22 cellular contexts compared by ENCODE assay signal in genomic region chr4:55540271-55540670, GRCh38. TPM values are rescaled to one million over a fixed set of nuclear protein-coding genes. Genes with fewer than 3 reads are reported as not detected.
A peak's percentile ranks its signal among the peaks of the same experiment; 100 is the strongest.
DNase-seq lines count a peak whose midpoint lies in the region; ATAC-seq, FAIRE-seq and TF ChIP-seq lines count a peak whose summit lies in the region.
"Had no signal": no experiment of that assay in that cellular context is flagged by ENCODE, and none has a peak within 500 bp of the region (broad histone marks: within the 10 kb centered on the region; RNA-seq: fewer than 3 reads in every experiment).

No MANE protein-coding gene starts in this region.

- no TSS peak for BruUV-seq in HepG2 (replicated peaks; lab: Mats Ljungman, UMichigan)
- no TSS peak for BruUV-seq in K562 (replicated peaks; lab: Mats Ljungman, UMichigan)

- 100% methylated on average over 3 of the region's 3 CpGs for WGBS in HepG2 (ENCODE audit: low lambda C conversion rate)
- WGBS in right lobe of liver (ENCODE audit: insufficient coverage, low coverage, low lambda C conversion rate, missing lambda C conversion rate): 95% methylated on average over 3 of the region's 3 CpGs
- 94% methylated on average over 3 of the region's 3 CpGs for WGBS in K562 (ENCODE audit: insufficient coverage, low coverage, missing lambda C conversion rate)

- H3F3A ChIP-seq in GM23338 (replicated peaks; ENCODE audit: low read depth): peaks cover 2% of the 10 kb centered on the region; the same call in 1 of the 2 replicates

- H3K4me1 Mint-ChIP-seq in GM23338: peaks cover 40% of the 10 kb centered on the region

- no peak overlapping the region for H3K27ac Mint-ChIP-seq in GM23338
- H3K27ac Mint-ChIP-seq: CD14-positive monocyte had no signal

- H3K9ac ChIP-seq in HepG2 (ENCODE audit: insufficient read depth, low read depth, low read length) (no peak overlapping the region), K562 (ENCODE audit: insufficient read depth in 1 of 2, low read depth in 2 of 2, low read length in 2 of 2) (0 out of 4 replicates have a peak overlapping the region, but pooled peaks have one; percentile 21 to 38)
- H3K9ac ChIP-seq: BLaER1 had no signal

- H3K79me2 ChIP-seq in HepG2 (ENCODE audit: insufficient read depth, low read length) (peaks cover 52% of the 10 kb centered on the region), GM23338 (replicated peaks; ENCODE audit: insufficient read depth) (peaks cover 99% of the 10 kb centered on the region), K562 (ENCODE audit: control insufficient read depth, insufficient read depth, low read length) (peaks cover 92% of the 10 kb centered on the region)

- H3K4me1 ChIP-seq in HepG2 (ENCODE audit: insufficient read depth, low read length): peaks cover 23% of the 10 kb centered on the region
- peaks cover 0 to 9% (median 0%) of the 10 kb centered on the region in 4 donors for H3K4me1 ChIP-seq in right lobe of liver
- H3K4me1 ChIP-seq in GM23338 (ENCODE audit: insufficient read depth): peaks cover 33% of the 10 kb centered on the region
- peaks cover 0 to 20% of the 10 kb centered on the region in 2 experiments; a peak in 3 of 5 replicates for H3K4me1 ChIP-seq in K562 (replicated peaks in 1 of 2; ENCODE audit: control insufficient read depth in 2 of 2, insufficient read depth in 2 of 2, low read length in 2 of 2)

- no peak for TF ChIP-seq CTCF in HepG2 (CRISPR knock-in tag; IDR thresholded peaks at IDR 0.05)
- no peak for TF ChIP-seq CTCF in right lobe of liver (IDR thresholded peaks at IDR 0.05)
- no peak for TF ChIP-seq CTCF in GM23338 (conservative IDR thresholded peaks at IDR 0.05; ENCODE audit: low read depth in 2 of 2)
- no peak for TF ChIP-seq CTCF in K562 (IDR thresholded peaks at IDR 0.05 in 2 of 3, conservative IDR thresholded peaks at IDR 0.05 in 1 of 3; ENCODE audit: insufficient read depth in 2 of 3, low read depth in 1 of 3, low read length in 3 of 3)

- DNase-seq in HepG2 (ENCODE audit: low spot score): no peak
- DNase-seq in right lobe of liver: no peak
- no peak for DNase-seq in GM23338 (ENCODE audit: low spot score)
- DNase-seq in K562 (ENCODE audit: extremely low read depth in 1 of 4, low spot score in 3 of 4): no peak
- DNase-seq in KG1 (lab: John Stamatoyannopoulos, UW): no peak
- no peak for DNase-seq in DMS 273 (lab: John Stamatoyannopoulos, UW; ENCODE audit: unreplicated experiment)
- DNase-seq: 8988T, Caco-2, DMS153, DMS79, GDM1, GOT3, H7, KBM-7 had no signal

- H3K4me2 ChIP-seq in HepG2 (ENCODE audit: low read depth, low read length) (no peak overlapping the region), GM23338 (no peak overlapping the region), K562 (ENCODE audit: insufficient read depth, low read length) (no peak overlapping the region)
- H3K4me2 ChIP-seq: BLaER1 had no signal

- no peak for FAIRE-seq in HepG2 (lab: Jason Lieb, UNC)
- FAIRE-seq in K562 (lab: Jason Lieb, UNC): no peak
- FAIRE-seq: D721Med had no signal

- peaks cover 2% of the 10 kb centered on the region for H3K27me3 Mint-ChIP-seq in GM23338 (ENCODE audit: insufficient read depth, low read depth, poor library complexity)

- H3K9me3 ChIP-seq in HepG2 (ENCODE audit: low read length): no peaks in the 10 kb centered on the region
- no peaks in the 10 kb centered on the region for H3K9me3 ChIP-seq in right lobe of liver
- 0 out of 2 replicates have a peak, but pooled peaks cover 2% of the 10 kb centered on the region for H3K9me3 ChIP-seq in K562 (replicated peaks; ENCODE audit: control insufficient read depth, insufficient read depth, low read depth, low read length)
- H3K9me3 ChIP-seq: Caco-2 had no signal

- no peak for TF ChIP-seq POLR2A in HepG2 (IDR thresholded peaks at IDR 0.05; ENCODE audit: insufficient read depth in 1 of 2, low read depth in 2 of 2, low read length in 2 of 2)
- TF ChIP-seq POLR2A in right lobe of liver (IDR thresholded peaks at IDR 0.05): no peak
- no peak for TF ChIP-seq POLR2A in K562 (conservative IDR thresholded peaks at IDR 0.05)

- CTCF ChIA-PET in HepG2 (lab: Yijun Ruan, JAX; ENCODE audit: low intra/inter-chr PET ratio, low total read pairs): no interaction called here
- CTCF ChIA-PET in K562 (lab: Yijun Ruan, JAX; ENCODE audit: low intra/inter-chr PET ratio): no interaction called here

- intact Hi-C loops in HepG2 (cut with micrococcal nuclease; ENCODE audit: unreplicated experiment) (no loop called here), right lobe of liver (cut with DNase I) (no loop called here), K562 (cut with micrococcal nuclease) (loop anchor here (10.0 kb wide), 1 partner anchor 355 kb away; no protein-coding TSS in a partner anchor)

- H3K9me3 Mint-ChIP-seq in GM23338: peaks cover 7% of the 10 kb centered on the region; the same call in 2 of the 3 replicates

- no peak for TF ChIP-seq RAD21 in HepG2 (CRISPR knock-in tag; IDR thresholded peaks at IDR 0.05)
- TF ChIP-seq RAD21 in K562 (CRISPR knock-in tag; conservative IDR thresholded peaks at IDR 0.05 in 1 of 2, IDR thresholded peaks at IDR 0.05 in 1 of 2): no peak

- H2AFZ ChIP-seq in HepG2 (ENCODE audit: low read length) (no peak overlapping the region), GM23338 (no peak overlapping the region), K562 (ENCODE audit: low read depth, low read length) (no peak overlapping the region)

- ATAC-seq in HepG2: no peak
- no peak for ATAC-seq in right lobe of liver
- ATAC-seq in GM23338: no peak
- no peak for ATAC-seq in K562
- no peak for ATAC-seq in HG02759 (IDR thresholded peaks at IDR 0.05; ENCODE audit: unreplicated experiment)

- no peak overlapping the region for H3K27ac ChIP-seq in HepG2 (ENCODE audit: extremely low read length, insufficient read depth, low read length)
- H3K27ac ChIP-seq in right lobe of liver: no peak overlapping the region
- peak overlapping the region; percentile 36; the same call in 1 of the 2 replicates for H3K27ac ChIP-seq in GM23338 (ENCODE audit: low read depth)
- H3K27ac ChIP-seq in K562 (ENCODE audit: extremely low read depth, low read depth, low read length): peak overlapping the region; percentile 33; the same call in 1 of the 3 replicates
- H3K27ac ChIP-seq: BLaER1 had no signal

- TF ChIP-seq EP300 in HepG2 (IDR thresholded peaks at IDR 0.05; ENCODE audit: low read depth in 2 of 2, low read length in 2 of 2): no peak
- TF ChIP-seq EP300 in HepG2 (CRISPR knock-in tag; IDR thresholded peaks at IDR 0.05; ENCODE audit: borderline replicate concordance): no peak
- no peak for TF ChIP-seq EP300 in K562 (IDR thresholded peaks at IDR 0.05; ENCODE audit: low read length)

- H3K36me3 Mint-ChIP-seq in GM23338 (ENCODE audit: low read depth): peaks cover 30% of the 10 kb centered on the region

- H4K20me1 ChIP-seq in HepG2 (ENCODE audit: insufficient read depth, low read length): no peaks in the 10 kb centered on the region; the same call in 1 of the 2 replicates
- peaks cover 12% of the 10 kb centered on the region for H4K20me1 ChIP-seq in GM23338 (replicated peaks; ENCODE audit: insufficient read depth)
- H4K20me1 ChIP-seq in K562 (replicated peaks; ENCODE audit: control insufficient read depth, insufficient read depth, low read length): no peaks in the 10 kb centered on the region

- POLR2A ChIA-PET in HepG2 (lab: Yijun Ruan, JAX): no interaction called here
- POLR2A ChIA-PET in K562 (lab: Yijun Ruan, JAX): interaction anchor here (1.3 kb wide), 1 partner anchor 8 kb away, joined by 4 read pairs; no protein-coding TSS in a partner anchor

- no peaks in the 10 kb centered on the region for H3K9me2 ChIP-seq in GM23338 (ENCODE audit: insufficient read depth)

- no peaks in the 10 kb centered on the region for H3K9me1 ChIP-seq in K562 (ENCODE audit: control insufficient read depth, insufficient read depth, low read length)

- in situ Hi-C loops in HepG2 (cut with HindIII; ENCODE audit: extremely low pct_ligation_motif_present, low pct_unique_long_range_greater_than_20kb): no loop called here
- in situ Hi-C loops in K562 (cut with MboI): loop anchor here (10.0 kb wide), 1 partner anchor 195 kb away; the partner anchor contains the start of gene SRD5A3

- 0 out of 5 replicates have a peak, but pooled peaks cover 0 to 4% of the 10 kb centered on the region in 2 experiments for H3K36me3 ChIP-seq in HepG2 (replicated peaks in 1 of 2; ENCODE audit: control insufficient read depth in 1 of 2, insufficient read depth in 2 of 2, low read length in 2 of 2)
- no peaks in the 10 kb centered on the region for H3K36me3 ChIP-seq in right lobe of liver
- H3K36me3 ChIP-seq in GM23338 (ENCODE audit: insufficient read depth): no peaks in the 10 kb centered on the region
- peaks cover 5% of the 10 kb centered on the region; the same call in 1 of the 3 replicates for H3K36me3 ChIP-seq in K562 (ENCODE audit: control insufficient read depth, insufficient read depth, low read length)

- H3K4me3 Mint-ChIP-seq in GM23338: no peak overlapping the region
- H3K4me3 Mint-ChIP-seq: CD14-positive monocyte had no signal

- no peaks in the 10 kb centered on the region; a peak in 1 of 5 replicates for H3K27me3 ChIP-seq in HepG2 (ENCODE audit: control insufficient read depth in 1 of 2, insufficient read depth in 2 of 2, low read length in 2 of 2)
- H3K27me3 ChIP-seq in right lobe of liver: no peaks in the 10 kb centered on the region
- no peaks in the 10 kb centered on the region for H3K27me3 ChIP-seq in GM23338 (ENCODE audit: insufficient read depth)
- no peaks in the 10 kb centered on the region for H3K27me3 ChIP-seq in K562 (ENCODE audit: control insufficient read depth in 2 of 2, insufficient read depth in 2 of 2, low read length in 2 of 2)
- H3K27me3 ChIP-seq: BLaER1 had no signal

- no peak overlapping the region for H3K4me3 ChIP-seq in HepG2 (replicated peaks in 1 of 3; ENCODE audit: insufficient read depth in 1 of 3, low read depth in 2 of 3, low read length in 3 of 3)
- H3K4me3 ChIP-seq in right lobe of liver: no peak overlapping the region
- no peak overlapping the region for H3K4me3 ChIP-seq in GM23338
- H3K4me3 ChIP-seq in K562: no peak overlapping the region
- H3K4me3 ChIP-seq: BLaER1 had no signal

RNA-seq across cellular contexts. Expression of gene CLOCK, which starts 6.4 kb away (rescaled TPM):
- 13.5 and 17.6 TPM in 2 replicates for total RNA-seq in HepG2 (2016; rRNA removed; fragmentation: Illumina TruSeq; extraction: Trizol)
- total RNA-seq in HepG2 (2016; cell fraction: cytosol; rRNA removed; fragmentation: Illumina TruSeq; extraction: Trizol; ENCODE audit: low read depth): 7.4 and 10.5 TPM in 2 replicates
- total RNA-seq in HepG2 (2016; cell fraction: insoluble cytoplasmic fraction; rRNA removed; fragmentation: Illumina TruSeq; extraction: Trizol): 10.7 and 14.9 TPM in 2 replicates
- 8.2 TPM in 2 replicates for total RNA-seq in HepG2 (2016; cell fraction: membrane; rRNA removed; fragmentation: Illumina TruSeq; extraction: Trizol)
- 14.0 and 14.5 TPM in 2 replicates for total RNA-seq in HepG2 (2016; cell fraction: nucleus; rRNA removed; fragmentation: Illumina TruSeq; extraction: Trizol)
- 5.5 and 8.8 TPM in 2 replicates for polyA plus RNA-seq in HepG2 (2011; rRNA removed)
- polyA plus RNA-seq in HepG2 (2011; cell fraction: cytosol; rRNA removed): 3.3 and 4.0 TPM in 2 replicates
- 7.1 and 9.5 TPM in 2 replicates for polyA plus RNA-seq in HepG2 (2011; cell fraction: nucleus; rRNA removed)
- 5.2 and 6.5 TPM in 2 replicates for polyA plus RNA-seq in HepG2 (2012)
- 0.71 and 0.84 TPM in 2 replicates for polyA plus RNA-seq in HepG2 (2016; cell fraction: cytosol; fragmentation: Illumina TruSeq; extraction: Trizol; ENCODE audit: low read depth)
- polyA plus RNA-seq in HepG2 (2016; cell fraction: insoluble cytoplasmic fraction; fragmentation: Illumina TruSeq; extraction: Trizol; ENCODE audit: low read depth): 7.6 and 9.1 TPM in 2 replicates
- 2.5 and 2.7 TPM in 2 replicates for polyA plus RNA-seq in HepG2 (2016; cell fraction: membrane; fragmentation: Illumina TruSeq; extraction: Trizol; ENCODE audit: low read depth)
- polyA plus RNA-seq in HepG2 (2016; cell fraction: nucleus; fragmentation: Illumina TruSeq; extraction: Trizol; ENCODE audit: insufficient read depth, low read depth): 12.8 and 16.3 TPM in 2 replicates
- polyA minus RNA-seq in HepG2 (2011; rRNA and poly(A)+ RNA removed; ENCODE audit: low replicate concordance): 21.0 and 28.3 TPM in 2 replicates
- polyA minus RNA-seq in HepG2 (2011; cell fraction: cytosol; rRNA and poly(A)+ RNA removed): 14.6 and 19.2 TPM in 2 replicates
- 36.6 and 43.3 TPM in 2 replicates for polyA minus RNA-seq in HepG2 (2011; cell fraction: nucleus; rRNA and poly(A)+ RNA removed)
- 10 to 100 TPM; 11.1 to 17.3 (median 12.9) TPM for total RNA-seq in right lobe of liver
- total RNA-seq in GM23338 (2014; rRNA removed; shearing (Covaris generic)): 22.0 and 28.8 TPM in 2 replicates
- polyA plus RNA-seq in GM23338 (2016; fragmentation: Nextera tagmentation; extraction: Ambion mirVana): 16.0 and 17.1 TPM in 2 replicates
- total RNA-seq in K562 (2011; cell fraction: chromatin; rRNA removed; ENCODE audit: low replicate concordance): 19.0 and 56.6 TPM in 2 replicates
- total RNA-seq in K562 (2011; cell fraction: nucleolus; rRNA removed): 11.3 and 13.7 TPM in 2 replicates
- total RNA-seq in K562 (2011; cell fraction: nucleoplasm; rRNA removed): 21.7 and 34.1 TPM in 2 replicates
- 7.6 and 8.1 TPM in 2 replicates for total RNA-seq in K562 (2014; rRNA removed)
- 13.0 and 13.1 TPM in 2 replicates for total RNA-seq in K562 (2014; rRNA removed; fragmentation: Illumina TruSeq; extraction: Trizol)
- 13.4 and 14.4 TPM in 2 replicates for total RNA-seq in K562 (2015; rRNA removed; fragmentation: Illumina TruSeq; extraction: Trizol)
- total RNA-seq in K562 (2021): 10.4 and 11.1 TPM in 2 replicates
- polyA plus RNA-seq in K562 (2011; rRNA removed): 11.5 and 12.8 TPM in 2 replicates
- polyA plus RNA-seq in K562 (2011; cell fraction: cytosol; rRNA removed): 5.6 and 5.9 TPM in 2 replicates
- polyA plus RNA-seq in K562 (2011; cell fraction: nucleus; rRNA removed): 20.8 and 20.9 TPM in 2 replicates
- 6.8 and 8.2 TPM in 2 replicates for polyA plus RNA-seq in K562 (2012)
- 7.5 and 9.4 TPM in 2 replicates for polyA plus RNA-seq in K562 (2014; fragmentation: Illumina TruSeq; extraction: Trizol)
- polyA plus RNA-seq in K562 (2014; fragmentation: Nextera tagmentation; extraction: Ambion mirVana): 1 to 10 TPM; 3.7 to 4.5 TPM
- 7.3 and 10.1 TPM in 2 replicates for polyA plus RNA-seq in K562 (2014; rRNA removed)
- polyA minus RNA-seq in K562 (2011; rRNA and poly(A)+ RNA removed): 26.4 and 36.7 TPM in 2 replicates
- 7.6 and 15.2 TPM in 2 replicates for polyA minus RNA-seq in K562 (2011; cell fraction: cytosol; rRNA and poly(A)+ RNA removed)
- 24.5 and 39.3 TPM in 2 replicates for polyA minus RNA-seq in K562 (2011; cell fraction: nucleus; rRNA and poly(A)+ RNA removed)

RNA-seq across cellular contexts. Expression of gene PDCL2, which starts 51.8 kb away (rescaled TPM):
- not detected in 2 replicates for total RNA-seq in HepG2 (2016; rRNA removed; fragmentation: Illumina TruSeq; extraction: Trizol)
- not detected in 2 replicates for total RNA-seq in HepG2 (2016; cell fraction: cytosol; rRNA removed; fragmentation: Illumina TruSeq; extraction: Trizol; ENCODE audit: low read depth)
- not detected in 2 replicates for total RNA-seq in HepG2 (2016; cell fraction: insoluble cytoplasmic fraction; rRNA removed; fragmentation: Illumina TruSeq; extraction: Trizol)
- total RNA-seq in HepG2 (2016; cell fraction: membrane; rRNA removed; fragmentation: Illumina TruSeq; extraction: Trizol): not detected in 2 replicates
- not detected in 2 replicates for total RNA-seq in HepG2 (2016; cell fraction: nucleus; rRNA removed; fragmentation: Illumina TruSeq; extraction: Trizol)
- not detected in 2 replicates for polyA plus RNA-seq in HepG2 (2011; rRNA removed)
- polyA plus RNA-seq in HepG2 (2011; cell fraction: cytosol; rRNA removed): not detected in 2 replicates
- not detected in 2 replicates for polyA plus RNA-seq in HepG2 (2011; cell fraction: nucleus; rRNA removed)
- not detected in 2 replicates for polyA plus RNA-seq in HepG2 (2012)
- not detected in 2 replicates for polyA plus RNA-seq in HepG2 (2016; cell fraction: cytosol; fragmentation: Illumina TruSeq; extraction: Trizol; ENCODE audit: low read depth)
- not detected in 2 replicates for polyA plus RNA-seq in HepG2 (2016; cell fraction: insoluble cytoplasmic fraction; fragmentation: Illumina TruSeq; extraction: Trizol; ENCODE audit: low read depth)
- not detected in 2 replicates for polyA plus RNA-seq in HepG2 (2016; cell fraction: membrane; fragmentation: Illumina TruSeq; extraction: Trizol; ENCODE audit: low read depth)
- polyA plus RNA-seq in HepG2 (2016; cell fraction: nucleus; fragmentation: Illumina TruSeq; extraction: Trizol; ENCODE audit: insufficient read depth, low read depth): not detected in 2 replicates
- polyA minus RNA-seq in HepG2 (2011; rRNA and poly(A)+ RNA removed; ENCODE audit: low replicate concordance): not detected in 2 replicates
- not detected in 2 replicates for polyA minus RNA-seq in HepG2 (2011; cell fraction: cytosol; rRNA and poly(A)+ RNA removed)
- polyA minus RNA-seq in HepG2 (2011; cell fraction: nucleus; rRNA and poly(A)+ RNA removed): not detected in 2 replicates
- total RNA-seq in right lobe of liver: not detected
- 0.35 TPM in 1 of 2 replicates, not detected in the other for total RNA-seq in GM23338 (2014; rRNA removed; shearing (Covaris generic))
- polyA plus RNA-seq in GM23338 (2016; fragmentation: Nextera tagmentation; extraction: Ambion mirVana): 1.9 and 2.1 TPM in 2 replicates
- 2.7 TPM in 1 of 2 replicates, not detected in the other for total RNA-seq in K562 (2011; cell fraction: chromatin; rRNA removed; ENCODE audit: low replicate concordance)
- total RNA-seq in K562 (2011; cell fraction: nucleolus; rRNA removed): not detected in 2 replicates
- total RNA-seq in K562 (2011; cell fraction: nucleoplasm; rRNA removed): not detected in 2 replicates
- 0.37 and 2.0 TPM in 2 replicates for total RNA-seq in K562 (2014; rRNA removed)
- 1.8 and 1.9 TPM in 2 replicates for total RNA-seq in K562 (2014; rRNA removed; fragmentation: Illumina TruSeq; extraction: Trizol)
- 1.5 and 2.5 TPM in 2 replicates for total RNA-seq in K562 (2015; rRNA removed; fragmentation: Illumina TruSeq; extraction: Trizol)
- 1.2 and 1.7 TPM in 2 replicates for total RNA-seq in K562 (2021)
- 0.49 and 1.4 TPM in 2 replicates for polyA plus RNA-seq in K562 (2011; rRNA removed)
- 0.16 TPM in 1 of 2 replicates, not detected in the other for polyA plus RNA-seq in K562 (2011; cell fraction: cytosol; rRNA removed)
- 0.37 and 0.70 TPM in 2 replicates for polyA plus RNA-seq in K562 (2011; cell fraction: nucleus; rRNA removed)
- 0.79 and 1.2 TPM in 2 replicates for polyA plus RNA-seq in K562 (2012)
- polyA plus RNA-seq in K562 (2014; fragmentation: Illumina TruSeq; extraction: Trizol): 0.62 and 0.97 TPM in 2 replicates
- under 1 TPM; 0.62 to 0.87 TPM for polyA plus RNA-seq in K562 (2014; fragmentation: Nextera tagmentation; extraction: Ambion mirVana)
- polyA plus RNA-seq in K562 (2014; rRNA removed): 0.73 and 1.7 TPM in 2 replicates
- polyA minus RNA-seq in K562 (2011; rRNA and poly(A)+ RNA removed): 0.57 and 0.60 TPM in 2 replicates
- polyA minus RNA-seq in K562 (2011; cell fraction: cytosol; rRNA and poly(A)+ RNA removed): not detected in 2 replicates
- polyA minus RNA-seq in K562 (2011; cell fraction: nucleus; rRNA and poly(A)+ RNA removed): 0.67 and 1.00 TPM in 2 replicates
- total RNA-seq: A673, Caco-2, Daoy, H7, HT-29 had no signal
- polyA plus RNA-seq: AG04450, CD14-positive monocyte had no signal

Comparison
In these comparisons a context has a peak if more than half of its experiments do, and no peak if none do; other contexts are left out.
1. H3K27ac ChIP-seq: peak in GM23338 (single experiment) and K562 (single experiment); none in HepG2 (single experiment) and right lobe of liver (0 of 3).
2. Of the 241 proteins assayed by ChIP-seq in both HepG2 and K562: peak only in HepG2: none; only in K562: none; in both: HNRNPK; in neither: 240.